In genomic region chr13:71702253-71702652, GRCh38 we compare ENCODE assay signal across 30 cellular contexts.
"Had no signal": no experiment of that assay in that cellular context is flagged by ENCODE, and none has a peak within 500 bp of the region (broad histone marks: within the 10 kb centered on the region; RNA-seq: fewer than 3 reads in every experiment).

No MANE protein-coding gene starts in this region.

- ATAC-seq: naive thymus-derived CD4-positive, alpha-beta T cell; natural killer cell; psoas muscle; right cardiac atrium; sciatic nerve; stimulated activated memory B cell treated with anti-CD40 and anti-IgM and Interleukin-4, amounts not matched to agents 10 μg/mL and 1 μg/mL and 100 μg/mL, for 72 hours; stimulated activated naive CD8-positive, alpha-beta T cell treated with anti-CD3 and anti-CD28 coated beads, Interleukin-15, amount 100 ng/mL, for 72 hours; stimulated activated naive CD8-positive, alpha-beta T cell treated with anti-CD3 and anti-CD28 coated beads, Interleukin-15, Interleukin-2, amounts not matched to agents 100 U/mL and 50 U/mL, for 24 hours; upper lobe of right lung had no signal

- H3K9me3 ChIP-seq: ovary, psoas muscle, suprapubic skin, testis, tibial artery, transverse colon, upper lobe of right lung, uterus had no signal

- H3K36me3 Mint-ChIP-seq: naive thymus-derived CD4-positive, alpha-beta T cell; natural killer cell; stimulated activated memory B cell treated with anti-CD40 and anti-IgM and Interleukin-4, amounts not matched to agents 10 μg/mL and 1 μg/mL and 100 μg/mL, for 72 hours had no signal

- H3K4me1 Mint-ChIP-seq: natural killer cell; nephron; stimulated activated memory B cell treated with anti-CD40 and anti-IgM and Interleukin-4, amounts not matched to agents 10 μg/mL and 1 μg/mL and 100 μg/mL, for 72 hours; stimulated activated naive CD8-positive, alpha-beta T cell treated with anti-CD3 and anti-CD28 coated beads, Interleukin-15, amount 100 ng/mL, for 72 hours had no signal

- H3K4me3 Mint-ChIP-seq: naive thymus-derived CD4-positive, alpha-beta T cell; natural killer cell; nephron; neural progenitor cell; stimulated activated memory B cell treated with anti-CD40 and anti-IgM and Interleukin-4, amounts not matched to agents 10 μg/mL and 1 μg/mL and 100 μg/mL, for 72 hours; stimulated activated naive CD8-positive, alpha-beta T cell treated with anti-CD3 and anti-CD28 coated beads, Interleukin-15, amount 100 ng/mL, for 72 hours; type B pancreatic cell had no signal

- H3K27ac Mint-ChIP-seq: naive thymus-derived CD4-positive, alpha-beta T cell; natural killer cell; neural progenitor cell; progenitor cell of endocrine pancreas; stimulated activated memory B cell treated with anti-CD40 and anti-IgM and Interleukin-4, amounts not matched to agents 10 μg/mL and 1 μg/mL and 100 μg/mL, for 72 hours; stimulated activated naive CD8-positive, alpha-beta T cell treated with anti-CD3 and anti-CD28 coated beads, Interleukin-15, amount 100 ng/mL, for 72 hours; type B pancreatic cell had no signal

- H3K36me3 ChIP-seq: neural progenitor cell, ovary, suprapubic skin, tibial artery, transverse colon, upper lobe of right lung, uterus had no signal

- H3K4me3 ChIP-seq: neural progenitor cell, ovary, psoas muscle, skin epidermis, suprapubic skin, testis, tibial artery, transverse colon, upper lobe of right lung, uterus had no signal

- H3K9me3 Mint-ChIP-seq: nephron; stimulated activated naive CD8-positive, alpha-beta T cell treated with anti-CD3 and anti-CD28 coated beads, Interleukin-15, amount 100 ng/mL, for 72 hours; type B pancreatic cell had no signal

- H3K27me3 Mint-ChIP-seq: naive thymus-derived CD4-positive, alpha-beta T cell; progenitor cell of endocrine pancreas; stimulated activated memory B cell treated with anti-CD40 and anti-IgM and Interleukin-4, amounts not matched to agents 10 μg/mL and 1 μg/mL and 100 μg/mL, for 72 hours; stimulated activated naive CD8-positive, alpha-beta T cell treated with anti-CD3 and anti-CD28 coated beads, Interleukin-15, amount 100 ng/mL, for 72 hours; type B pancreatic cell had no signal

- DNase-seq: naive thymus-derived CD4-positive, alpha-beta T cell; natural killer cell; occipital lobe; ovary; posterior cingulate gyrus; psoas muscle; right cardiac atrium; stimulated activated CD4-positive, alpha-beta T cell treated with anti-CD3 and anti-CD28 coated beads, Interleukin-15, amount 100 ng/mL, for 24 hours; stimulated activated CD4-positive, alpha-beta T cell treated with anti-CD3 and anti-CD28 coated beads, Interleukin-2, amount 100 ng/mL, for 24 hours; stimulated activated CD4-positive, alpha-beta T cell treated with anti-CD3 and anti-CD28 coated beads, Interleukin-4, amount 100 ng/mL, for 1 hour; stimulated activated CD4-positive, alpha-beta T cell treated with anti-CD3 and anti-CD28 coated beads, Interleukin-4, amount 100 ng/mL, for 4 hours; stimulated activated CD8-positive, alpha-beta memory T cell treated with anti-CD3 and anti-CD28 coated beads, Interleukin-4, amount 100 ng/mL, for 48 hours; stimulated activated naive CD4-positive, alpha-beta T cell; stimulated activated naive CD8-positive, alpha-beta T cell treated with anti-CD3 and anti-CD28 coated beads, Interleukin-15, amount 100 ng/mL, for 72 hours; stimulated activated naive CD8-positive, alpha-beta T cell treated with anti-CD3 and anti-CD28 coated beads, Interleukin-15, Interleukin-2, amounts not matched to agents 100 U/mL and 50 U/mL, for 24 hours; substantia nigra; testis; tibial artery; transverse colon; upper lobe of right lung; uterus had no signal

- H3K27ac ChIP-seq: neural progenitor cell, ovary, parathyroid adenoma, psoas muscle, skin epidermis, suprapubic skin, testis, tibial artery, transverse colon, upper lobe of right lung, uterus had no signal

- H3K27me3 ChIP-seq: neural progenitor cell, ovary, suprapubic skin, testis, tibial artery, transverse colon, upper lobe of right lung, uterus had no signal

- H3K4me1 ChIP-seq: neural progenitor cell, parathyroid adenoma, psoas muscle, suprapubic skin, testis, tibial artery, upper lobe of right lung, uterus had no signal
